In genomic region chr11:94934362-94934761, GRCh38 we compare ENCODE assay signal across 1 cellular context.
TF ChIP-seq lines count a peak whose summit lies in the region.

No MANE protein-coding gene starts in this region.

TF ChIP-seq in HepG2, 621 proteins besides CTCF, POLR2A, EP300 and RAD21:
- no peak for TF ChIP-seq ATF3 (CRISPR knock-in tag; IDR thresholded peaks at IDR 0.05)
- TF ChIP-seq RFX1 (IDR thresholded peaks at IDR 0.05) = peak; percentile 44
